In the genomic region with DNA sequence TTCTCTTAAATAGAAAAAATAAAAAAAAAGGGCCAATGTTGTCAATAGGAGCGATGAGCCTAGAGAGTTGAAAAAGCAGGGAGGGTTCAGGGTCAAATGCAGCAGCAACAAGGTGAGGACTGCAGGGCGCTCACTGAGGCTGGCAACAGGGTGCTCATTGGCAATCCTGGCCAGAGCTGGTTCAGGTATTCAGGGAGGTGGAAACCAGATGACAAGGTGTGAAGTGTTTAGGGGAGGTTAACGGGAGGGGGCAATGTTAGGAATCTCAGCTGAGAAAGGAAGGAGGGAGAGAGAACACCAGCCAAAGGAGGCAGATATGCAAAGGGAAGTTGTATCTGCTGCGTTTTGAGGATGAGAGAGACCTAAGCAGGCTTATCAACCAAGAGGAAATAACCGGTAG, we compare ENCODE assay signal across 18 cellular contexts.
"Had no signal": no experiment of that assay in that cellular context is flagged by ENCODE, and none has a peak within 500 bp of the region (broad histone marks: within the 10 kb centered on the region; RNA-seq: fewer than 3 reads in every experiment).

No MANE protein-coding gene starts in this region.

- H3K36me3 ChIP-seq: esophagus squamous epithelium, pancreas, stomach, thoracic aorta, transverse colon had no signal

- H3K9me3 ChIP-seq: esophagus squamous epithelium, pancreas, stomach, thoracic aorta, transverse colon had no signal

- H3K4me3 ChIP-seq: esophagus squamous epithelium, pancreas, stomach, thoracic aorta, transverse colon had no signal

- H3K27me3 ChIP-seq: stomach, transverse colon had no signal

- H3K4me3 Mint-ChIP-seq: mesothelial cell of epicardium; natural killer cell treated with Interleukin-12 subunit alpha and Interleukin-12 subunit beta and Interleukin-15 and Interleukin-18, amount 100 ng/mL, for 72 hours had no signal

- H3K9me3 Mint-ChIP-seq: natural killer cell treated with Interleukin-12 subunit alpha and Interleukin-12 subunit beta and Interleukin-15 and Interleukin-18, amount 100 ng/mL, for 72 hours had no signal

- H3K27ac Mint-ChIP-seq: mesothelial cell of epicardium; natural killer cell treated with Interleukin-12 subunit alpha and Interleukin-12 subunit beta and Interleukin-15 and Interleukin-18, amount 100 ng/mL, for 72 hours; progenitor cell of endocrine pancreas had no signal

- H3K27ac ChIP-seq: epithelial cell of prostate, esophagus squamous epithelium, pancreas, stomach, thoracic aorta, transverse colon had no signal

- H3K36me3 Mint-ChIP-seq: mesothelial cell of epicardium; natural killer cell treated with Interleukin-12 subunit alpha and Interleukin-12 subunit beta and Interleukin-15 and Interleukin-18, amount 100 ng/mL, for 72 hours had no signal

- H3K4me1 ChIP-seq: esophagus squamous epithelium, pancreas, stomach, transverse colon had no signal

- ATAC-seq: natural killer cell treated with Interleukin-12 subunit alpha and Interleukin-12 subunit beta and Interleukin-15 and Interleukin-18, amount 100 ng/mL, for 72 hours; pancreas; right cardiac atrium had no signal

- DNase-seq: effector memory CD4-positive, alpha-beta T cell; esophagus squamous epithelium; foreskin fibroblast; kidney glomerular epithelial cell; occipital lobe; pancreas; right cardiac atrium; small intestine; stimulated activated CD4-positive, alpha-beta T cell treated with anti-CD3 and anti-CD28 coated beads, Interleukin-12 subunit alpha, Interleukin-12 subunit beta, amount 100 ng/mL, for 4 hours; stimulated activated naive CD4-positive, alpha-beta T cell; stomach; substantia nigra; transverse colon had no signal
